ENCODE assay signal across 1 cellular context in the genomic region with DNA sequence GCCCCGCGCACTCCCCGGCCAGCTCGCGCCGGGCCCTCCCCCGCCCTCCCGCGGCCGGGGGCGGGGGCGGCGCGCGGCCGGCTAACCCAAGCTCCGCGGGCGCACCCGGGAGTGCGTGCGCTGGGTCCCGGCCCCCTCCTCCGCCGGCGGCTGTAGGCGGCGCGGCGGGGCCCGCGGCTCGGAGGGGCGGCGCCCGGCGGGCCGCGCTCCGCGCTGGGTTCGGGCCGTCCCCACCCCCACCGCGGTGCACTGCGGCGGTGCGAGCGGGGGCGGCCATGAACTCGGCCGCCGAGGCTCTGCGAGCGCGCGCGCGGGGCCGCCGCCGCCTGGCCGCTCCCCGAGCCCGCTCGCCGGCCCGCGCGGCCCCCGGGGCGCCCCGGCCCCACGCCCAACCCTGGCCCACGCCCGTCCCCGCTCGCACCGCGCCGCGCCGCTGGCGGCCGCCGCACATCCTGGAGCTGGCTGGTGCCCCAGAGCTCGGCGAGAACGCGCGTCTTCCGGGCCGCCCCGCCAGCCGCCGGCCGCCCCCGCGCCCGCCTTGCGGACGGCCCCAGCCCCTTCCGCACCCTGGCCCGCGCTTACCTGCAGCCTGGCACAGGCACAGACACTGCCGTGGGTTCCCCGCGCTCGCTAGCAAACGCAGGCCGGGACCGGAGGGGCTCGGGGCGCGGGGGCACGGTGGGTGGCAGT.
A peak's percentile ranks its signal among the peaks of the same experiment; 100 is the strongest.
TF ChIP-seq lines count a peak whose summit lies in the region.

A gene with protein sequence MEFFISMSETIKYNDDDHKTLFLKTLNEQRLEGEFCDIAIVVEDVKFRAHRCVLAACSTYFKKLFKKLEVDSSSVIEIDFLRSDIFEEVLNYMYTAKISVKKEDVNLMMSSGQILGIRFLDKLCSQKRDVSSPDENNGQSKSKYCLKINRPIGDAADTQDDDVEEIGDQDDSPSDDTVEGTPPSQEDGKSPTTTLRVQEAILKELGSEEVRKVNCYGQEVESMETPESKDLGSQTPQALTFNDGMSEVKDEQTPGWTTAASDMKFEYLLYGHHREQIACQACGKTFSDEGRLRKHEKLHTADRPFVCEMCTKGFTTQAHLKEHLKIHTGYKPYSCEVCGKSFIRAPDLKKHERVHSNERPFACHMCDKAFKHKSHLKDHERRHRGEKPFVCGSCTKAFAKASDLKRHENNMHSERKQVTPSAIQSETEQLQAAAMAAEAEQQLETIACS (minus strand): TSS at position 496 of the 690 bp plus-strand sequence. CDS start 2,480 bp downstream, outside the sequence.

TF ChIP-seq in GM12878, 131 proteins besides CTCF, POLR2A, EP300 and RAD21 (continued from another document):
- TF ChIP-seq ZBTB40 (IDR thresholded peaks at IDR 0.05; ENCODE audit: borderline replicate concordance) (no peak), STAT3 (IDR thresholded peaks at IDR 0.05; ENCODE audit: low read depth, low read length) (no peak), ZSCAN29 (IDR thresholded peaks at IDR 0.05) (0 out of 2 replicates have a peak, but pooled peaks have one; percentile 38), PAX5 (IDR thresholded peaks at IDR 0.05; ENCODE audit: borderline replicate concordance, low read depth, low read length) (no peak), TARDBP (IDR thresholded peaks at IDR 0.05; ENCODE audit: borderline replicate concordance) (peak; percentile 4; the same call in 1 of the 2 replicates), PBX3 (IDR thresholded peaks at IDR 0.05; ENCODE audit: insufficient replicate concordance, low read depth, low read length) (no peak), NFIC (IDR thresholded peaks at IDR 0.05; ENCODE audit: low read depth, low read length) (no peak), CHD4 (IDR thresholded peaks at IDR 0.05) (no peak), KDM1A (IDR thresholded peaks at IDR 0.05; ENCODE audit: borderline replicate concordance) (no peak), SIX5 (IDR thresholded peaks at IDR 0.05; ENCODE audit: low read depth, low read length, severe bottlenecking) (no peak), NFYA (IDR thresholded peaks at IDR 0.05; ENCODE audit: borderline replicate concordance, low read depth, low read length) (no peak), CREM (IDR thresholded peaks at IDR 0.05; ENCODE audit: low read depth) (no peak), ETV6 (conservative IDR thresholded peaks at IDR 0.05 in 1 of 2, IDR thresholded peaks at IDR 0.05 in 1 of 2; ENCODE audit: borderline replicate concordance in 1 of 2, low read depth in 1 of 2) (no peak), SPI1 (IDR thresholded peaks at IDR 0.05; ENCODE audit: borderline replicate concordance, insufficient read depth, low read depth, low read length) (0 out of 2 replicates have a peak, but pooled peaks have one; percentile 2), MTA3 (IDR thresholded peaks at IDR 0.05; ENCODE audit: borderline replicate concordance, low read length) (no peak), BHLHE40 (IDR thresholded peaks at IDR 0.05; ENCODE audit: borderline replicate concordance in 1 of 2, low read depth in 2 of 2, low read length in 1 of 2) (0 out of 4 replicates have a peak, but pooled peaks of 1 of the 2 experiments have one; percentile 2), MYB (IDR thresholded peaks at IDR 0.05; ENCODE audit: borderline replicate concordance, low read depth, low read length) (no peak), TAF1 (IDR thresholded peaks at IDR 0.05; ENCODE audit: borderline replicate concordance, low read depth, low read length) (0 out of 2 replicates have a peak, but pooled peaks have one; percentile 8), POLR2AphosphoS5 (IDR thresholded peaks at IDR 0.05; ENCODE audit: low read length) (no peak), YY1 (IDR thresholded peaks at IDR 0.05; ENCODE audit: low read depth, low read length) (peak; percentile 60; the same call in 1 of the 2 replicates)
- TF ChIP-seq, protein P1, sequence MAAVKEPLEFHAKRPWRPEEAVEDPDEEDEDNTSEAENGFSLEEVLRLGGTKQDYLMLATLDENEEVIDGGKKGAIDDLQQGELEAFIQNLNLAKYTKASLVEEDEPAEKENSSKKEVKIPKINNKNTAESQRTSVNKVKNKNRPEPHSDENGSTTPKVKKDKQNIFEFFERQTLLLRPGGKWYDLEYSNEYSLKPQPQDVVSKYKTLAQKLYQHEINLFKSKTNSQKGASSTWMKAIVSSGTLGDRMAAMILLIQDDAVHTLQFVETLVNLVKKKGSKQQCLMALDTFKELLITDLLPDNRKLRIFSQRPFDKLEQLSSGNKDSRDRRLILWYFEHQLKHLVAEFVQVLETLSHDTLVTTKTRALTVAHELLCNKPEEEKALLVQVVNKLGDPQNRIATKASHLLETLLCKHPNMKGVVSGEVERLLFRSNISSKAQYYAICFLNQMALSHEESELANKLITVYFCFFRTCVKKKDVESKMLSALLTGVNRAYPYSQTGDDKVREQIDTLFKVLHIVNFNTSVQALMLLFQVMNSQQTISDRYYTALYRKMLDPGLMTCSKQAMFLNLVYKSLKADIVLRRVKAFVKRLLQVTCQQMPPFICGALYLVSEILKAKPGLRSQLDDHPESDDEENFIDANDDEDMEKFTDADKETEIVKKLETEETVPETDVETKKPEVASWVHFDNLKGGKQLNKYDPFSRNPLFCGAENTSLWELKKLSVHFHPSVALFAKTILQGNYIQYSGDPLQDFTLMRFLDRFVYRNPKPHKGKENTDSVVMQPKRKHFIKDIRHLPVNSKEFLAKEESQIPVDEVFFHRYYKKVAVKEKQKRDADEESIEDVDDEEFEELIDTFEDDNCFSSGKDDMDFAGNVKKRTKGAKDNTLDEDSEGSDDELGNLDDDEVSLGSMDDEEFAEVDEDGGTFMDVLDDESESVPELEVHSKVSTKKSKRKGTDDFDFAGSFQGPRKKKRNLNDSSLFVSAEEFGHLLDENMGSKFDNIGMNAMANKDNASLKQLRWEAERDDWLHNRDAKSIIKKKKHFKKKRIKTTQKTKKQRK (IDR thresholded peaks at IDR 0.05; ENCODE audit: low read depth, low read length): no peak
- TF ChIP-seq, protein P2, sequence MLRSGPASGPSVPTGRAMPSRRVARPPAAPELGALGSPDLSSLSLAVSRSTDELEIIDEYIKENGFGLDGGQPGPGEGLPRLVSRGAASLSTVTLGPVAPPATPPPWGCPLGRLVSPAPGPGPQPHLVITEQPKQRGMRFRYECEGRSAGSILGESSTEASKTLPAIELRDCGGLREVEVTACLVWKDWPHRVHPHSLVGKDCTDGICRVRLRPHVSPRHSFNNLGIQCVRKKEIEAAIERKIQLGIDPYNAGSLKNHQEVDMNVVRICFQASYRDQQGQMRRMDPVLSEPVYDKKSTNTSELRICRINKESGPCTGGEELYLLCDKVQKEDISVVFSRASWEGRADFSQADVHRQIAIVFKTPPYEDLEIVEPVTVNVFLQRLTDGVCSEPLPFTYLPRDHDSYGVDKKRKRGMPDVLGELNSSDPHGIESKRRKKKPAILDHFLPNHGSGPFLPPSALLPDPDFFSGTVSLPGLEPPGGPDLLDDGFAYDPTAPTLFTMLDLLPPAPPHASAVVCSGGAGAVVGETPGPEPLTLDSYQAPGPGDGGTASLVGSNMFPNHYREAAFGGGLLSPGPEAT (IDR thresholded peaks at IDR 0.05; ENCODE audit: low read depth): no peak
- TF ChIP-seq, protein P3, sequence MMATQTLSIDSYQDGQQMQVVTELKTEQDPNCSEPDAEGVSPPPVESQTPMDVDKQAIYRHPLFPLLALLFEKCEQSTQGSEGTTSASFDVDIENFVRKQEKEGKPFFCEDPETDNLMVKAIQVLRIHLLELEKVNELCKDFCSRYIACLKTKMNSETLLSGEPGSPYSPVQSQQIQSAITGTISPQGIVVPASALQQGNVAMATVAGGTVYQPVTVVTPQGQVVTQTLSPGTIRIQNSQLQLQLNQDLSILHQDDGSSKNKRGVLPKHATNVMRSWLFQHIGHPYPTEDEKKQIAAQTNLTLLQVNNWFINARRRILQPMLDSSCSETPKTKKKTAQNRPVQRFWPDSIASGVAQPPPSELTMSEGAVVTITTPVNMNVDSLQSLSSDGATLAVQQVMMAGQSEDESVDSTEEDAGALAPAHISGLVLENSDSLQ (IDR thresholded peaks at IDR 0.05): no peak
